19 cellular contexts compared by ENCODE assay signal in the genomic region with DNA sequence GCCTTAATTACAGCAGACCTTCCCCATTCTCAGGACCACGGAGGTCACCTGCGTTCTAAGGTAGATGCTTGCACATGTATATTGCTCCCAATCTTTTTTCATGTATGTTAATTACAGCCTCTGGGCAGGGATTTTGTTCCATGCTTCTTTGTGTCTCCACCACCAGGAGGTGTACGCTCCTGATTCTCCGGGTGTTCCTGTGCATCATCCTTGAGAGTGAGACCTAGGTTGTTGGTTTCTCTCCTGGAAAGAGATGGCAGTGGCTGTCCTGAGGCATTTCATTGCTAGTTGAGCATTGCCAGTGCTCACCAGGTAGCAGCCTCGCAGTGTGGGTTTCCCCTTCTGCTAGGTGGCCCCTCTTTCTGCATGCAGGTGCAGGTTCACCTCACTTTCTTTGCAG. TPM values are rescaled to one million over a fixed set of nuclear protein-coding genes. Genes with fewer than 3 reads are reported as not detected.
DNase-seq lines count a peak whose midpoint lies in the region; ATAC-seq, FAIRE-seq and TF ChIP-seq lines count a peak whose summit lies in the region.
"Had no signal": no experiment of that assay in that cellular context is flagged by ENCODE, and none has a peak within 500 bp of the region (broad histone marks: within the 10 kb centered on the region; RNA-seq: fewer than 3 reads in every experiment).

No MANE protein-coding gene starts in this region.

- no peak overlapping the region for H3K4me2 ChIP-seq in IMR-90 (ENCODE audit: low read depth, low read length)
- no peak overlapping the region for H3K4me2 ChIP-seq in H1 (ENCODE audit: insufficient read depth in 1 of 2, low read depth in 2 of 2, low read length in 2 of 2)

- H2BK15ac ChIP-seq in IMR-90 (ENCODE audit: low read depth, low read length) (no peak overlapping the region), H1 (ENCODE audit: low read length) (no peak overlapping the region)

- H3K9me3 ChIP-seq in IMR-90 (ENCODE audit: control insufficient read depth, insufficient read depth, low read length) (no peaks in the 10 kb centered on the region), H1 (ENCODE audit: insufficient read depth in 2 of 2, low read depth in 1 of 2, low read length in 1 of 2) (no peaks in the 10 kb centered on the region)
- H3K9me3 ChIP-seq: HAP-1 had no signal

- intact Hi-C loops in IMR-90 (cut with micrococcal nuclease) = no loop called here

- H3K36me3 ChIP-seq in IMR-90 (ENCODE audit: control insufficient read depth, insufficient read depth, low read length) = no peaks in the 10 kb centered on the region
- H3K36me3 ChIP-seq in H1 (ENCODE audit: control insufficient read depth in 2 of 4, insufficient read depth in 4 of 4, low read length in 3 of 4) = no peaks in the 10 kb centered on the region
- H3K36me3 ChIP-seq: HAP-1 had no signal

- H4K91ac ChIP-seq in IMR-90 (ENCODE audit: insufficient read depth, low read depth, low read length) (no peak overlapping the region), H1 (replicated peaks; ENCODE audit: insufficient read length, low read length) (no peak overlapping the region)

- FAIRE-seq in H1 (lab: Jason Lieb, UNC) = no peak
- FAIRE-seq: K562 had no signal

- no peak overlapping the region for H3K9ac ChIP-seq in IMR-90 (ENCODE audit: low read depth, low read length)
- H3K9ac ChIP-seq in H1 (replicated peaks in 1 of 4; ENCODE audit: extremely low read depth in 1 of 4, low read depth in 3 of 4, low read length in 3 of 4) = no peak overlapping the region; a peak in 1 of 7 replicates

- H4K5ac ChIP-seq in IMR-90 (ENCODE audit: low read depth, low read length) (no peak overlapping the region), H1 (ENCODE audit: insufficient read length, low read depth, low read length) (no peak overlapping the region)

- TF ChIP-seq POLR2A in IMR-90 (IDR thresholded peaks at IDR 0.05; ENCODE audit: low read depth, low read length) (no peak), H1 (IDR thresholded peaks at IDR 0.05; ENCODE audit: control extremely low read depth in 1 of 2, low read depth in 2 of 2, low read length in 2 of 2) (no peak)

- H3K23me2 ChIP-seq in H1 (ENCODE audit: low read depth, low read length) = no peaks in the 10 kb centered on the region

- dilution Hi-C loops in IMR-90 (cut with HindIII; ENCODE audit: low sequenced_read_pairs, unreplicated experiment) = no loop called here

- H4K8ac ChIP-seq in IMR-90 (ENCODE audit: low read depth in 2 of 2, low read length in 2 of 2) = no peak overlapping the region
- H4K8ac ChIP-seq in H1 (ENCODE audit: extremely low read depth, insufficient read depth, low read length) = no peak overlapping the region

- TF ChIP-seq RAD21 in IMR-90 (IDR thresholded peaks at IDR 0.05; ENCODE audit: low read length) = no peak
- peak in 1 of 2 experiments; percentile 29; a peak in 2 of 4 replicates for TF ChIP-seq RAD21 in H1 (IDR thresholded peaks at IDR 0.05 in 1 of 2, conservative IDR thresholded peaks at IDR 0.05 in 1 of 2; ENCODE audit: low read depth in 2 of 2, low read length in 2 of 2)

- no peak for TF ChIP-seq CTCF in IMR-90 (conservative IDR thresholded peaks at IDR 0.05; ENCODE audit: low read depth, low read length)
- TF ChIP-seq CTCF in H1 (IDR thresholded peaks at IDR 0.05; ENCODE audit: control extremely low read depth in 1 of 3, insufficient read depth in 1 of 3, low read depth in 1 of 3, low read length in 3 of 3) = peak in 2 of 3 experiments; percentile 13 to 18; a peak in 2 of 4 replicates
- TF ChIP-seq CTCF in retinal pigment epithelial cell (conservative IDR thresholded peaks at IDR 0.05; ENCODE audit: low read depth, low read length) = peak; percentile 17
- TF ChIP-seq CTCF in foreskin keratinocyte (conservative IDR thresholded peaks at IDR 0.05) = no peak

- BruUV-seq in IMR-90 (replicated peaks; lab: Mats Ljungman, UMichigan) = no TSS peak

- H3K9me1 ChIP-seq in IMR-90 (ENCODE audit: insufficient read depth, low read length) = peaks cover 3% of the 10 kb centered on the region

- ATAC-seq in IMR-90 (ENCODE audit: low read depth) (no peak), foreskin keratinocyte (no peak), GM18873 (IDR thresholded peaks at IDR 0.05; ENCODE audit: low FRiP score, unreplicated experiment) (no peak)
- ATAC-seq: K562, left lobe of liver had no signal

- H2AK5ac ChIP-seq in IMR-90 (ENCODE audit: low read depth, low read length) (no peak overlapping the region), H1 (ENCODE audit: low read depth, low read length) (no peak overlapping the region)

- H3K79me2 ChIP-seq in H1 (ENCODE audit: control insufficient read depth in 1 of 2, insufficient read depth in 2 of 2, low read length in 2 of 2) = no peaks in the 10 kb centered on the region

- no peak overlapping the region for H3K18ac ChIP-seq in IMR-90 (ENCODE audit: low read depth, low read length)
- H3K18ac ChIP-seq in H1 (ENCODE audit: extremely low read depth, low read length) = no peak overlapping the region

- in situ Hi-C loops in IMR-90 (cut with MboI; ENCODE audit: low sequenced_read_pairs) = no loop called here

- CTCF ChIA-PET in IMR-90 (lab: Yijun Ruan, JAX) = no interaction called here
- CTCF ChIA-PET in H1 (lab: Charles Lee; ENCODE audit: partially characterized antibody) = interaction anchor here (0.8 to 2.5 kb wide), 4 partner anchors 10 to 141 kb away, joined by 3 to 15 read pairs (median 8); no protein-coding TSS in a partner anchor

- no peak overlapping the region for H3K4ac ChIP-seq in IMR-90 (ENCODE audit: low read depth, low read length)
- no peak overlapping the region for H3K4ac ChIP-seq in H1 (replicated peaks; ENCODE audit: insufficient read length, low read depth, low read length)

- H2BK5ac ChIP-seq in IMR-90 (ENCODE audit: low read depth, low read length, poor library complexity, severe bottlenecking) (no peak overlapping the region), H1 (ENCODE audit: low read depth, low read length) (no peak overlapping the region)

- no peak overlapping the region for H3K4me3 ChIP-seq in IMR-90 (ENCODE audit: insufficient read depth, low read depth, low read length)
- no peak overlapping the region for H3K4me3 ChIP-seq in H1 (ENCODE audit: extremely low read depth in 1 of 4, insufficient read depth in 2 of 4, low read depth in 3 of 4, low read length in 4 of 4)
- H3K4me3 ChIP-seq in retinal pigment epithelial cell (ENCODE audit: low read length) = no peak overlapping the region
- H3K4me3 ChIP-seq: coronary artery, HAP-1, K562 had no signal

- H3K27me3 ChIP-seq in IMR-90 (ENCODE audit: control insufficient read depth, insufficient read depth, low read length) (peaks cover 24% of the 10 kb centered on the region), H1 (replicated peaks in 1 of 4; ENCODE audit: control insufficient read depth in 3 of 4, extremely low read depth in 1 of 4, insufficient read depth in 3 of 4, low read length in 3 of 4) (no peaks in the 10 kb centered on the region), foreskin keratinocyte (peaks cover 10% of the 10 kb centered on the region)

- H2AK9ac ChIP-seq in IMR-90 (replicated peaks; ENCODE audit: low read depth, low read length, poor library complexity) = no peak overlapping the region

- H2BK12ac ChIP-seq in H1 (ENCODE audit: low read depth, low read length) = no peak overlapping the region

- no peak overlapping the region for H3K23ac ChIP-seq in IMR-90 (ENCODE audit: low read depth, low read length)
- H3K23ac ChIP-seq in H1 (ENCODE audit: insufficient read length) = no peak overlapping the region

- DNase-seq in NCI-H748 (lab: John Stamatoyannopoulos, UW; ENCODE audit: unreplicated experiment) (peak; percentile 42), NCI-H748 treated with DMSO at 0.1 percent for 48 hours (lab: John Stamatoyannopoulos, UW) (no peak), IMR-90 (no peak), H1 (ENCODE audit: low read depth in 1 of 2, low spot score in 2 of 2) (no peak), retinal pigment epithelial cell (ENCODE audit: low read depth) (no peak), NCI-H2171 (lab: John Stamatoyannopoulos, UW) (no peak), foreskin keratinocyte (no peak)
- DNase-seq: amygdala, hypothalamus, NCI-H510A, substantia nigra, SW 1271 had no signal

- POLR2A ChIA-PET in IMR-90 (lab: Charles Lee; ENCODE audit: unreplicated experiment) (no interaction called here), H1 (lab: Charles Lee; ENCODE audit: partially characterized antibody) (no interaction called here)

- H2BK20ac ChIP-seq in IMR-90 (ENCODE audit: low read depth, low read length) (no peak overlapping the region), H1 (ENCODE audit: low read length) (no peak overlapping the region)

- H2BK120ac ChIP-seq in IMR-90 (ENCODE audit: low read depth, low read length) (no peak overlapping the region), H1 (replicated peaks; ENCODE audit: low read depth, low read length) (no peak overlapping the region)

- H4K20me1 ChIP-seq in IMR-90 (ENCODE audit: insufficient read depth, low read length) (no peaks in the 10 kb centered on the region), H1 (replicated peaks in 1 of 2; ENCODE audit: control insufficient read depth in 1 of 2, insufficient read depth in 2 of 2, low read length in 2 of 2) (no peaks in the 10 kb centered on the region)

- H3K56ac ChIP-seq in IMR-90 (ENCODE audit: extremely low read depth, insufficient read depth, low read length) (no peak overlapping the region), H1 (replicated peaks; ENCODE audit: insufficient read length, low read depth, low read length) (no peak overlapping the region)

- H3K79me1 ChIP-seq in IMR-90 (ENCODE audit: low read depth in 1 of 2, low read length in 2 of 2) (no peaks in the 10 kb centered on the region), H1 (ENCODE audit: low read depth, low read length) (no peaks in the 10 kb centered on the region)

- 71% methylated on average over 1 of the region's 5 CpGs; no CpG with 5 or more reads in 1 of the 2 experiments for WGBS in IMR-90 (ENCODE audit: extremely low coverage in 2 of 2, insufficient read length in 1 of 2), 2 experiments
- 89% methylated on average over 5 of the region's 5 CpGs; no CpG with 5 or more reads in 1 of the 2 experiments for WGBS in H1 (ENCODE audit: extremely low coverage in 1 of 2, insufficient coverage in 1 of 2, insufficient read length in 1 of 2, insufficient replicate concordance in 2 of 2, low coverage in 1 of 2, low lambda C conversion rate in 2 of 2, missing lambda C conversion rate in 1 of 2), 2 experiments

- no peak for TF ChIP-seq EP300 in H1 (IDR thresholded peaks at IDR 0.05; ENCODE audit: borderline replicate concordance in 1 of 2, low read depth in 2 of 2, low read length in 2 of 2)

- H2AFZ ChIP-seq in IMR-90 (replicated peaks; ENCODE audit: low read length, poor library complexity) (no peak overlapping the region), H1 (ENCODE audit: low read length) (no peak overlapping the region)

- H3K4me1 ChIP-seq in IMR-90 (ENCODE audit: control insufficient read depth, insufficient read depth, low read length) (peaks cover 2% of the 10 kb centered on the region; the same call in 1 of the 2 replicates), H1 (replicated peaks in 1 of 4; ENCODE audit: control insufficient read depth in 3 of 4, insufficient read depth in 4 of 4, low read length in 3 of 4) (no peaks in the 10 kb centered on the region), foreskin keratinocyte (peaks cover 4% of the 10 kb centered on the region)
- H3K4me1 ChIP-seq: HAP-1 had no signal

- H3K14ac ChIP-seq in IMR-90 (replicated peaks; ENCODE audit: low read depth, low read length) (no peak overlapping the region), H1 (ENCODE audit: insufficient read length) (no peak overlapping the region)

- no peak overlapping the region for H3K27ac ChIP-seq in IMR-90 (ENCODE audit: insufficient read depth, low read length)
- no peak overlapping the region for H3K27ac ChIP-seq in H1 (ENCODE audit: low read depth, low read length)
- H3K27ac ChIP-seq in foreskin keratinocyte = no peak overlapping the region
- H3K27ac ChIP-seq: coronary artery had no signal

RNA-seq across cellular contexts. Expression of a gene that starts 52.8 kb away (rescaled TPM):
- total RNA-seq in IMR-90 (2012; rRNA removed) (not detected in 2 replicates), foreskin keratinocyte (not detected in 2 replicates)
- polyA plus RNA-seq in IMR-90 (2012; rRNA removed) (not detected in 2 replicates), H1 (2011; rRNA removed) (0.39 and 0.46 TPM in 2 replicates), foreskin keratinocyte (0.02 TPM in 1 of 2 replicates, not detected in the other)
- polyA plus RNA-seq in IMR-90 (2012; cell fraction: cytosol; rRNA removed) = not detected in 2 replicates
- not detected in 2 replicates for polyA plus RNA-seq in IMR-90 (2012; cell fraction: nucleus; rRNA removed; ENCODE audit: low replicate concordance)
- 0.48 and 0.69 TPM in 2 replicates for total RNA-seq in H1 (2021; fragmentation: NEBNext Ultra II Directional; extraction: Animal tissue kit (Norgen Biotek cat#: 25700))
- polyA plus RNA-seq in H1 (2011; cell fraction: cytosol; rRNA removed) = 0.37 TPM
- 0.41 TPM for polyA plus RNA-seq in H1 (2011; cell fraction: nucleus; rRNA removed)
- 0.17 to 0.39 TPM (median 0.31 TPM) in 4 replicates for polyA plus RNA-seq in H1 (2012, experiment 1 of 2)
- 0.66 TPM for polyA plus RNA-seq in H1 (2012, experiment 2 of 2)
- polyA plus RNA-seq in H1 (2013, experiment 1 of 2) = 0.16 TPM
- polyA plus RNA-seq in H1 (2013, experiment 2 of 2) = 0.24 TPM
- polyA minus RNA-seq in H1 (2011; rRNA and poly(A)+ RNA removed) = 0.19 and 0.22 TPM in 2 replicates
- 0.59 TPM for polyA minus RNA-seq in H1 (2011; cell fraction: cytosol; rRNA and poly(A)+ RNA removed)
- polyA minus RNA-seq in H1 (2011; cell fraction: nucleus; rRNA and poly(A)+ RNA removed) = 0.20 TPM
- total RNA-seq: fibroblast of lung had no signal
- polyA plus RNA-seq: AG04450, fibroblast of lung had no signal

Comparison
In these comparisons a context has a peak if more than half of its experiments do, and no peak if none do; other contexts are left out.
1. CTCF ChIP-seq: peak in H1 (2 of 3) and retinal pigment epithelial cell (single experiment); none in IMR-90 (single experiment) and foreskin keratinocyte (single experiment).